Comparison of ENCODE assay signal across 21 cellular contexts in genomic region chr2:71380665-71381064, GRCh38.
"Had no signal": no experiment of that assay in that cellular context is flagged by ENCODE, and none has a peak within 500 bp of the region (broad histone marks: within the 10 kb centered on the region; RNA-seq: fewer than 3 reads in every experiment).

No MANE protein-coding gene starts in this region.

- H3K9me3 ChIP-seq: esophagus squamous epithelium, lower lobe of right lung, neutrophil, sigmoid colon, thoracic aorta, upper lobe of left lung had no signal

- H3K4me3 ChIP-seq: esophagus squamous epithelium, lower lobe of right lung, sigmoid colon, thoracic aorta, upper lobe of left lung had no signal

- H3K4me3 Mint-ChIP-seq: activated CD4-positive, alpha-beta T cell treated with anti-CD3 and anti-CD28 coated beads for 36 hours; activated naive CD8-positive, alpha-beta T cell treated with anti-CD3 and anti-CD28 coated beads, Interleukin-2, amount 10 ng/mL, durations not matched to agents 7 days and 5 days; activated T-helper 1 cell treated with anti-CD3 and anti-CD28 coated beads, Interleukin-12 subunit alpha, Interleukin-12 subunit beta, Interleukin-2, Interleukin-4 antibody, amounts not matched to agents 30 ng/mL and 10 ng/mL and 1 ng/mL, durations not matched to agents 14 hours and 24 hours and 36 hours; natural killer cell treated with Interleukin-12 subunit alpha and Interleukin-12 subunit beta and Interleukin-15 and Interleukin-18, amount 100 ng/mL, for 72 hours; stimulated activated naive B cell treated with anti-CD40 and anti-IgM and Interleukin-4, amounts not matched to agents 10 μg/mL and 1 μg/mL and 100 μg/mL, for 72 hours; T-helper 2 cell treated with Interferon-gamma antibody and Interleukin-4, amounts not matched to agents 5 μg/mL and 100 μg/mL, for 36 hours had no signal

- H3K27me3 ChIP-seq: brain microvascular endothelial cell, esophagus squamous epithelium, foreskin keratinocyte, neutrophil, sigmoid colon, upper lobe of left lung had no signal

- H3K27me3 Mint-ChIP-seq: activated CD4-positive, alpha-beta T cell treated with anti-CD3 and anti-CD28 coated beads for 36 hours; activated naive CD8-positive, alpha-beta T cell treated with anti-CD3 and anti-CD28 coated beads, Interleukin-2, amount 10 ng/mL, durations not matched to agents 7 days and 5 days; natural killer cell treated with Interleukin-12 subunit alpha and Interleukin-12 subunit beta and Interleukin-15 and Interleukin-18, amount 100 ng/mL, for 72 hours; stimulated activated naive B cell treated with anti-CD40 and anti-IgM and Interleukin-4, amounts not matched to agents 10 μg/mL and 1 μg/mL and 100 μg/mL, for 72 hours had no signal

- H3K9me3 Mint-ChIP-seq: activated naive CD8-positive, alpha-beta T cell treated with anti-CD3 and anti-CD28 coated beads, Interleukin-2, amount 10 ng/mL, durations not matched to agents 7 days and 5 days; activated T-helper 1 cell treated with anti-CD3 and anti-CD28 coated beads, Interleukin-12 subunit alpha, Interleukin-12 subunit beta, Interleukin-2, Interleukin-4 antibody, amounts not matched to agents 30 ng/mL and 10 ng/mL and 1 ng/mL, durations not matched to agents 14 hours and 24 hours and 36 hours; natural killer cell treated with Interleukin-12 subunit alpha and Interleukin-12 subunit beta and Interleukin-15 and Interleukin-18, amount 100 ng/mL, for 72 hours; stimulated activated naive B cell treated with anti-CD40 and anti-IgM and Interleukin-4, amounts not matched to agents 10 μg/mL and 1 μg/mL and 100 μg/mL, for 72 hours; T-helper 2 cell treated with Interferon-gamma antibody and Interleukin-4, amounts not matched to agents 5 μg/mL and 100 μg/mL, for 36 hours had no signal

- H3K27ac Mint-ChIP-seq: activated CD4-positive, alpha-beta T cell treated with anti-CD3 and anti-CD28 coated beads for 36 hours; activated naive CD8-positive, alpha-beta T cell treated with anti-CD3 and anti-CD28 coated beads, Interleukin-2, amount 10 ng/mL, durations not matched to agents 7 days and 5 days; activated T-helper 1 cell treated with anti-CD3 and anti-CD28 coated beads, Interleukin-12 subunit alpha, Interleukin-12 subunit beta, Interleukin-2, Interleukin-4 antibody, amounts not matched to agents 30 ng/mL and 10 ng/mL and 1 ng/mL, durations not matched to agents 14 hours and 24 hours and 36 hours; natural killer cell treated with Interleukin-12 subunit alpha and Interleukin-12 subunit beta and Interleukin-15 and Interleukin-18, amount 100 ng/mL, for 72 hours; T-helper 2 cell treated with Interferon-gamma antibody and Interleukin-4, amounts not matched to agents 5 μg/mL and 100 μg/mL, for 36 hours had no signal

- H3K4me1 ChIP-seq: foreskin keratinocyte, lower lobe of right lung, parathyroid adenoma had no signal

- ATAC-seq: activated CD4-positive, alpha-beta T cell treated with anti-CD3 and anti-CD28 coated beads for 36 hours; foreskin keratinocyte; lower lobe of right lung; natural killer cell treated with Interleukin-12 subunit alpha and Interleukin-12 subunit beta and Interleukin-15 and Interleukin-18, amount 100 ng/mL, for 72 hours; stimulated activated naive B cell treated with anti-CD40 and anti-IgM and Interleukin-4, amounts not matched to agents 10 μg/mL and 1 μg/mL and 100 μg/mL, for 72 hours had no signal

- H2AFZ ChIP-seq: parathyroid adenoma had no signal

- H3K9ac ChIP-seq: parathyroid adenoma had no signal

- H3K27ac ChIP-seq: brain microvascular endothelial cell, esophagus squamous epithelium, foreskin keratinocyte, lower lobe of right lung, neutrophil, parathyroid adenoma, sigmoid colon, thoracic aorta, upper lobe of left lung had no signal

- DNase-seq: activated CD4-positive, alpha-beta T cell treated with anti-CD3 and anti-CD28 coated beads for 36 hours; activated CD4-positive, alpha-beta T cell treated with anti-CD3 and anti-CD28 coated beads, Interleukin-2, amount 50 U/mL, for 48 hours; activated gamma-delta T cell treated with Interleukin-2 at 50 U/mL for 16 hours; activated naive CD8-positive, alpha-beta T cell treated with anti-CD3 and anti-CD28 coated beads, Interleukin-2, amount 10 ng/mL, durations not matched to agents 7 days and 5 days; brain microvascular endothelial cell; dermis blood vessel endothelial cell; effector memory CD4-positive, alpha-beta T cell; esophagus squamous epithelium; foreskin keratinocyte; hippocampal formation; islet precursor cell; lower lobe of right lung; sigmoid colon; stimulated activated naive B cell treated with anti-CD40 and anti-IgM and Interleukin-4, amounts not matched to agents 10 μg/mL and 1 μg/mL and 100 μg/mL, for 72 hours; upper lobe of left lung had no signal
